1 cellular context compared by ENCODE assay signal in genomic region chr7:150787321-150788281, GRCh38.
TF ChIP-seq lines count a peak whose summit lies in the region.

No MANE protein-coding gene starts in this region.

TF ChIP-seq in K562, 482 proteins besides CTCF, POLR2A, EP300 and RAD21 (continued from another document and continues in another):
- TF ChIP-seq TAF1 (IDR thresholded peaks at IDR 0.05; ENCODE audit: control insufficient read depth, extremely low read depth, insufficient read depth, low read length, severe bottlenecking) (no peak), CTCFL (IDR thresholded peaks at IDR 0.05; ENCODE audit: borderline replicate concordance, insufficient read depth, low read depth, low read length, poor library complexity, severe bottlenecking) (no peak), THRAP3 (IDR thresholded peaks at IDR 0.05; ENCODE audit: borderline replicate concordance) (no peak), ARID3B (CRISPR knock-in tag; IDR thresholded peaks at IDR 0.05; ENCODE audit: borderline replicate concordance) (no peak), ZNF696 (CRISPR knock-in tag; conservative IDR thresholded peaks at IDR 0.05) (no peak), HSF4 (CRISPR knock-in tag; IDR thresholded peaks at IDR 0.05; ENCODE audit: borderline replicate concordance) (no peak), NR2F6 (CRISPR knock-in tag; IDR thresholded peaks at IDR 0.05) (no peak), MAX (CRISPR knock-in tag; IDR thresholded peaks at IDR 0.05) (no peak), HDGF (IDR thresholded peaks at IDR 0.05) (no peak), SMAD2 (IDR thresholded peaks at IDR 0.05; ENCODE audit: low read depth, low read length) (no peak), ELF2 (CRISPR knock-in tag; IDR thresholded peaks at IDR 0.05) (peak; percentile 53; the same call in 1 of the 2 replicates), ZNF551 (CRISPR knock-in tag; IDR thresholded peaks at IDR 0.05) (no peak), HOMEZ (CRISPR knock-in tag; IDR thresholded peaks at IDR 0.05) (no peak), ZNF518B (CRISPR knock-in tag; IDR thresholded peaks at IDR 0.05) (no peak), ZNF12 (CRISPR knock-in tag; IDR thresholded peaks at IDR 0.05) (no peak), NR1H2 (CRISPR knock-in tag; IDR thresholded peaks at IDR 0.05) (no peak), GATAD2B (IDR thresholded peaks at IDR 0.05; ENCODE audit: borderline replicate concordance) (no peak; the same call in 1 of the 2 replicates), SAP30 (IDR thresholded peaks at IDR 0.05; ENCODE audit: borderline replicate concordance, insufficient read depth, low read depth, low read length, poor library complexity, severe bottlenecking) (no peak), KLF13 (tag; IDR thresholded peaks at IDR 0.05; ENCODE audit: borderline replicate concordance, low read depth) (no peak), RNF219 (CRISPR knock-in tag; IDR thresholded peaks at IDR 0.05) (no peak), FOXP1 (CRISPR knock-in tag; IDR thresholded peaks at IDR 0.05) (no peak), SMARCB1 (IDR thresholded peaks at IDR 0.05; ENCODE audit: insufficient read length, low read depth) (no peak), HNRNPUL1 (IDR thresholded peaks at IDR 0.05; ENCODE audit: low read length) (no peak), HDAC1 (IDR thresholded peaks at IDR 0.05) (peak in 1 of 2 experiments; percentile 98; a peak in 2 of 4 replicates), DIDO1 (tag; IDR thresholded peaks at IDR 0.05; ENCODE audit: low read depth) (no peak), MTA3 (IDR thresholded peaks at IDR 0.05; ENCODE audit: borderline replicate concordance) (peak; percentile 81; the same call in 1 of the 2 replicates), SRSF3 (IDR thresholded peaks at IDR 0.05; ENCODE audit: insufficient read depth, low read length) (no peak), ERF (CRISPR knock-in tag; IDR thresholded peaks at IDR 0.05) (no peak), ZEB2 (IDR thresholded peaks at IDR 0.05) (peak; percentile 86), ARID1B (IDR thresholded peaks at IDR 0.05) (peak; percentile 90), ZNF311 (CRISPR knock-in tag; IDR thresholded peaks at IDR 0.05) (no peak), NR2C2 (CRISPR knock-in tag; IDR thresholded peaks at IDR 0.05) (no peak), NR2C2 (tag; IDR thresholded peaks at IDR 0.05) (peak; percentile 74), GTF2A2 (tag; IDR thresholded peaks at IDR 0.05) (no peak), TCF7 (IDR thresholded peaks at IDR 0.05; ENCODE audit: borderline replicate concordance) (0 out of 2 replicates have a peak, but pooled peaks have one; percentile 32), ZNF197 (CRISPR knock-in tag; IDR thresholded peaks at IDR 0.05; ENCODE audit: low read depth) (no peak), PURB (CRISPR knock-in tag; IDR thresholded peaks at IDR 0.05; ENCODE audit: low read depth) (no peak), LARP7 (IDR thresholded peaks at IDR 0.05) (no peak), TAF9B (IDR thresholded peaks at IDR 0.05; ENCODE audit: partially characterized antibody) (no peak), SMAD1 (IDR thresholded peaks at IDR 0.05; ENCODE audit: low read depth, low read length, partially characterized antibody) (peak; percentile 70), CBFB (CRISPR knock-in tag; IDR thresholded peaks at IDR 0.05) (no peak), ZNF41 (CRISPR knock-in tag; conservative IDR thresholded peaks at IDR 0.05) (no peak), ZNF408 (CRISPR knock-in tag; IDR thresholded peaks at IDR 0.05; ENCODE audit: low read depth) (no peak), ZNF184 (CRISPR knock-in tag; IDR thresholded peaks at IDR 0.05) (no peak), MIER1 (IDR thresholded peaks at IDR 0.05; ENCODE audit: low read depth) (no peak), FOXA1 (IDR thresholded peaks at IDR 0.05; ENCODE audit: borderline replicate concordance) (no peak), CCNT2 (IDR thresholded peaks at IDR 0.05; ENCODE audit: borderline replicate concordance, extremely low read depth, insufficient read length, low read depth, low read length) (peak; percentile 89), ZNF589 (CRISPR knock-in tag; IDR thresholded peaks at IDR 0.05; ENCODE audit: low read depth) (no peak), TBP (optimal IDR thresholded peaks at IDR 0.05; ENCODE audit: low read depth, low read length) (no peak), CREB1 (IDR thresholded peaks at IDR 0.05) (no peak), CREB1 (CRISPR knock-in tag; IDR thresholded peaks at IDR 0.05) (no peak), PHB2 (IDR thresholded peaks at IDR 0.05; ENCODE audit: low read depth) (no peak), SOX6 (IDR thresholded peaks at IDR 0.05) (peak; percentile 90), BACH1 (tag; IDR thresholded peaks at IDR 0.05) (no peak)
- TF ChIP-seq, protein P1, sequence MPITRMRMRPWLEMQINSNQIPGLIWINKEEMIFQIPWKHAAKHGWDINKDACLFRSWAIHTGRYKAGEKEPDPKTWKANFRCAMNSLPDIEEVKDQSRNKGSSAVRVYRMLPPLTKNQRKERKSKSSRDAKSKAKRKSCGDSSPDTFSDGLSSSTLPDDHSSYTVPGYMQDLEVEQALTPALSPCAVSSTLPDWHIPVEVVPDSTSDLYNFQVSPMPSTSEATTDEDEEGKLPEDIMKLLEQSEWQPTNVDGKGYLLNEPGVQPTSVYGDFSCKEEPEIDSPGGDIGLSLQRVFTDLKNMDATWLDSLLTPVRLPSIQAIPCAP (CRISPR knock-in tag; IDR thresholded peaks at IDR 0.05; ENCODE audit: borderline replicate concordance): no peak
- TF ChIP-seq, protein P2, sequence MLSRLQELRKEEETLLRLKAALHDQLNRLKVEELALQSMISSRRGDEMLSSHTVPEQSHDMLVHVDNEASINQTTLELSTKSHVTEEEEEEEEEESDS (CRISPR knock-in tag; IDR thresholded peaks at IDR 0.05): no peak
- TF ChIP-seq, protein P3, sequence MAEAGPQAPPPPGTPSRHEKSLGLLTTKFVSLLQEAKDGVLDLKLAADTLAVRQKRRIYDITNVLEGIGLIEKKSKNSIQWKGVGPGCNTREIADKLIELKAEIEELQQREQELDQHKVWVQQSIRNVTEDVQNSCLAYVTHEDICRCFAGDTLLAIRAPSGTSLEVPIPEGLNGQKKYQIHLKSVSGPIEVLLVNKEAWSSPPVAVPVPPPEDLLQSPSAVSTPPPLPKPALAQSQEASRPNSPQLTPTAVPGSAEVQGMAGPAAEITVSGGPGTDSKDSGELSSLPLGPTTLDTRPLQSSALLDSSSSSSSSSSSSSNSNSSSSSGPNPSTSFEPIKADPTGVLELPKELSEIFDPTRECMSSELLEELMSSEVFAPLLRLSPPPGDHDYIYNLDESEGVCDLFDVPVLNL (CRISPR knock-in tag; IDR thresholded peaks at IDR 0.05; ENCODE audit: low read depth): no peak
- TF ChIP-seq, protein P4, sequence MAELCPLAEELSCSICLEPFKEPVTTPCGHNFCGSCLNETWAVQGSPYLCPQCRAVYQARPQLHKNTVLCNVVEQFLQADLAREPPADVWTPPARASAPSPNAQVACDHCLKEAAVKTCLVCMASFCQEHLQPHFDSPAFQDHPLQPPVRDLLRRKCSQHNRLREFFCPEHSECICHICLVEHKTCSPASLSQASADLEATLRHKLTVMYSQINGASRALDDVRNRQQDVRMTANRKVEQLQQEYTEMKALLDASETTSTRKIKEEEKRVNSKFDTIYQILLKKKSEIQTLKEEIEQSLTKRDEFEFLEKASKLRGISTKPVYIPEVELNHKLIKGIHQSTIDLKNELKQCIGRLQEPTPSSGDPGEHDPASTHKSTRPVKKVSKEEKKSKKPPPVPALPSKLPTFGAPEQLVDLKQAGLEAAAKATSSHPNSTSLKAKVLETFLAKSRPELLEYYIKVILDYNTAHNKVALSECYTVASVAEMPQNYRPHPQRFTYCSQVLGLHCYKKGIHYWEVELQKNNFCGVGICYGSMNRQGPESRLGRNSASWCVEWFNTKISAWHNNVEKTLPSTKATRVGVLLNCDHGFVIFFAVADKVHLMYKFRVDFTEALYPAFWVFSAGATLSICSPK (IDR thresholded peaks at IDR 0.05; ENCODE audit: borderline replicate concordance): no peak
